In genomic region chr4:113503691-113504090, GRCh38 we compare ENCODE assay signal across 30 cellular contexts.
"Had no signal": no experiment of that assay in that cellular context is flagged by ENCODE, and none has a peak within 500 bp of the region (broad histone marks: within the 10 kb centered on the region; RNA-seq: fewer than 3 reads in every experiment).

No MANE protein-coding gene starts in this region.

- H3K27ac Mint-ChIP-seq: activated CD4-positive, alpha-beta memory T cell treated with anti-CD3 and anti-CD28 coated beads, Interleukin-2, amount 10 ng/mL, durations not matched to agents 7 days and 5 days; activated CD4-positive, alpha-beta T cell treated with anti-CD3 and anti-CD28 coated beads for 36 hours; activated CD4-positive, alpha-beta T cell treated with anti-CD3 and anti-CD28 coated beads, Interleukin-2, amount 10 ng/mL, durations not matched to agents 24 days and 14 days; activated naive CD4-positive, alpha-beta T cell treated with anti-CD3 and anti-CD28 coated beads, Interleukin-2, amount 10 ng/mL, durations not matched to agents 7 days and 5 days; activated naive CD4-positive, alpha-beta T cell treated with anti-CD3 and anti-CD28 coated beads, Interleukin-2, amount 50 U/mL, for 72 hours; activated naive CD8-positive, alpha-beta T cell treated with anti-CD3 and anti-CD28 coated beads, Interleukin-2, amount 10 ng/mL, durations not matched to agents 7 days and 5 days; activated T-cell treated with anti-CD3 and anti-CD28 coated beads, Interleukin-2, amount 50 U/mL, for 24 hours; activated T-cell treated with anti-CD3 and anti-CD28 coated beads, Interleukin-2, amount 50 U/mL, for 72 hours; dendritic cell treated with granulocyte-macrophage colony-stimulating factor and Interleukin-4, amounts not matched to agents 40 ng/mL and 50 ng/mL, for 4 days had no signal

- ATAC-seq: activated CD4-positive, alpha-beta T cell treated with anti-CD3 and anti-CD28 coated beads for 36 hours; activated naive CD4-positive, alpha-beta T cell treated with anti-CD3 and anti-CD28 coated beads, Interleukin-2, amount 50 U/mL, for 72 hours; activated T-cell treated with anti-CD3 and anti-CD28 coated beads, Interleukin-2, amount 50 U/mL, for 72 hours; gastroesophageal sphincter had no signal

- H3K9me3 ChIP-seq: ascending aorta, breast epithelium, esophagus muscularis mucosa, gastroesophageal sphincter, heart right ventricle had no signal

- H3K4me1 Mint-ChIP-seq: activated CD4-positive, alpha-beta memory T cell treated with anti-CD3 and anti-CD28 coated beads, Interleukin-2, amount 10 ng/mL, durations not matched to agents 7 days and 5 days; activated CD4-positive, alpha-beta T cell treated with anti-CD3 and anti-CD28 coated beads for 36 hours; activated CD4-positive, alpha-beta T cell treated with anti-CD3 and anti-CD28 coated beads, Interleukin-2, amount 10 ng/mL, durations not matched to agents 24 days and 14 days; activated naive CD4-positive, alpha-beta T cell treated with anti-CD3 and anti-CD28 coated beads, Interleukin-2, amount 10 ng/mL, durations not matched to agents 7 days and 5 days; central memory CD8-positive, alpha-beta T cell had no signal

- DNase-seq: activated CD4-positive, alpha-beta memory T cell treated with anti-CD3 and anti-CD28 coated beads, Interleukin-2, amount 10 ng/mL, durations not matched to agents 7 days and 5 days; activated CD4-positive, alpha-beta T cell treated with anti-CD3 and anti-CD28 coated beads for 36 hours; activated CD4-positive, alpha-beta T cell treated with anti-CD3 and anti-CD28 coated beads, Interleukin-2, amount 10 ng/mL, durations not matched to agents 24 days and 14 days; activated CD4-positive, alpha-beta T cell treated with anti-CD3 and anti-CD28 coated beads, Interleukin-2, amount 50 U/mL, for 4 hours; activated CD4-positive, CD25-positive, alpha-beta regulatory T cell; activated CD4-positive, CD25-positive, alpha-beta regulatory T cell treated with anti-CD3 and anti-CD28 coated beads, Interleukin-2, amount 50 U/mL, for 72 hours; activated CD8-positive, alpha-beta memory T cell treated with anti-CD3 and anti-CD28 coated beads, Interleukin-2, amount 50 U/mL, for 48 hours; activated gamma-delta T cell; activated naive CD4-positive, alpha-beta T cell; activated naive CD4-positive, alpha-beta T cell treated with anti-CD3 and anti-CD28 coated beads, Interleukin-2, amount 10 ng/mL, durations not matched to agents 7 days and 5 days; activated naive CD8-positive, alpha-beta T cell treated with anti-CD3 and anti-CD28 coated beads, Interleukin-2, amount 10 ng/mL, durations not matched to agents 7 days and 5 days; activated T-cell treated with anti-CD3 and anti-CD28 coated beads for 4 hours; activated T-cell treated with anti-CD3 and anti-CD28 coated beads, Interleukin-2, amount 50 U/mL, for 24 hours; activated T-cell treated with anti-CD3 and anti-CD28 coated beads, Interleukin-2, amount 50 U/mL, for 72 hours; dorsolateral prefrontal cortex; effector memory CD4-positive, alpha-beta T cell; erythroblast; heart right ventricle; T-helper 1 cell; T-helper 2 cell had no signal

- H3K9me3 Mint-ChIP-seq: activated CD4-positive, alpha-beta memory T cell treated with anti-CD3 and anti-CD28 coated beads, Interleukin-2, amount 10 ng/mL, durations not matched to agents 7 days and 5 days; activated naive CD4-positive, alpha-beta T cell treated with anti-CD3 and anti-CD28 coated beads, Interleukin-2, amount 10 ng/mL, durations not matched to agents 7 days and 5 days; activated naive CD4-positive, alpha-beta T cell treated with anti-CD3 and anti-CD28 coated beads, Interleukin-2, amount 50 U/mL, for 72 hours; activated naive CD8-positive, alpha-beta T cell treated with anti-CD3 and anti-CD28 coated beads, Interleukin-2, amount 10 ng/mL, durations not matched to agents 7 days and 5 days; activated T-cell treated with anti-CD3 and anti-CD28 coated beads, Interleukin-2, amount 50 U/mL, for 24 hours; activated T-cell treated with anti-CD3 and anti-CD28 coated beads, Interleukin-2, amount 50 U/mL, for 72 hours; brain; central memory CD8-positive, alpha-beta T cell; dendritic cell treated with granulocyte-macrophage colony-stimulating factor and Interleukin-4, amounts not matched to agents 40 ng/mL and 50 ng/mL, for 4 days had no signal

- H3K27ac ChIP-seq: ascending aorta, breast epithelium, coronary artery, dorsolateral prefrontal cortex, esophagus muscularis mucosa, gastroesophageal sphincter had no signal

- H3K4me3 ChIP-seq: ascending aorta, breast epithelium, cardiac muscle cell, coronary artery, dorsolateral prefrontal cortex, esophagus muscularis mucosa, gastroesophageal sphincter, heart right ventricle had no signal

- H3K4me1 ChIP-seq: ascending aorta, breast epithelium had no signal

- H3K27me3 ChIP-seq: ascending aorta, breast epithelium, cardiac muscle cell, dorsolateral prefrontal cortex, esophagus muscularis mucosa, gastroesophageal sphincter, heart right ventricle had no signal

- H3K4me3 Mint-ChIP-seq: activated CD4-positive, alpha-beta memory T cell treated with anti-CD3 and anti-CD28 coated beads, Interleukin-2, amount 10 ng/mL, durations not matched to agents 7 days and 5 days; activated CD4-positive, alpha-beta T cell treated with anti-CD3 and anti-CD28 coated beads for 36 hours; activated CD4-positive, alpha-beta T cell treated with anti-CD3 and anti-CD28 coated beads, Interleukin-2, amount 10 ng/mL, durations not matched to agents 24 days and 14 days; activated naive CD4-positive, alpha-beta T cell treated with anti-CD3 and anti-CD28 coated beads, Interleukin-2, amount 10 ng/mL, durations not matched to agents 7 days and 5 days; activated naive CD8-positive, alpha-beta T cell treated with anti-CD3 and anti-CD28 coated beads, Interleukin-2, amount 10 ng/mL, durations not matched to agents 7 days and 5 days; activated T-cell treated with anti-CD3 and anti-CD28 coated beads, Interleukin-2, amount 50 U/mL, for 24 hours; activated T-cell treated with anti-CD3 and anti-CD28 coated beads, Interleukin-2, amount 50 U/mL, for 72 hours; brain; central memory CD8-positive, alpha-beta T cell; dendritic cell treated with granulocyte-macrophage colony-stimulating factor and Interleukin-4, amounts not matched to agents 40 ng/mL and 50 ng/mL, for 4 days had no signal

- H3K27me3 Mint-ChIP-seq: activated CD4-positive, alpha-beta memory T cell treated with anti-CD3 and anti-CD28 coated beads, Interleukin-2, amount 10 ng/mL, durations not matched to agents 7 days and 5 days; activated CD4-positive, alpha-beta T cell treated with anti-CD3 and anti-CD28 coated beads for 36 hours; activated CD4-positive, alpha-beta T cell treated with anti-CD3 and anti-CD28 coated beads, Interleukin-2, amount 10 ng/mL, durations not matched to agents 24 days and 14 days; activated naive CD4-positive, alpha-beta T cell treated with anti-CD3 and anti-CD28 coated beads, Interleukin-2, amount 10 ng/mL, durations not matched to agents 7 days and 5 days; activated naive CD8-positive, alpha-beta T cell treated with anti-CD3 and anti-CD28 coated beads, Interleukin-2, amount 10 ng/mL, durations not matched to agents 7 days and 5 days; activated T-cell treated with anti-CD3 and anti-CD28 coated beads, Interleukin-2, amount 50 U/mL, for 24 hours; brain; central memory CD8-positive, alpha-beta T cell; dendritic cell treated with granulocyte-macrophage colony-stimulating factor and Interleukin-4, amounts not matched to agents 40 ng/mL and 50 ng/mL, for 4 days had no signal
